Comparison of ENCODE assay signal across 8 cellular contexts in the genomic region with DNA sequence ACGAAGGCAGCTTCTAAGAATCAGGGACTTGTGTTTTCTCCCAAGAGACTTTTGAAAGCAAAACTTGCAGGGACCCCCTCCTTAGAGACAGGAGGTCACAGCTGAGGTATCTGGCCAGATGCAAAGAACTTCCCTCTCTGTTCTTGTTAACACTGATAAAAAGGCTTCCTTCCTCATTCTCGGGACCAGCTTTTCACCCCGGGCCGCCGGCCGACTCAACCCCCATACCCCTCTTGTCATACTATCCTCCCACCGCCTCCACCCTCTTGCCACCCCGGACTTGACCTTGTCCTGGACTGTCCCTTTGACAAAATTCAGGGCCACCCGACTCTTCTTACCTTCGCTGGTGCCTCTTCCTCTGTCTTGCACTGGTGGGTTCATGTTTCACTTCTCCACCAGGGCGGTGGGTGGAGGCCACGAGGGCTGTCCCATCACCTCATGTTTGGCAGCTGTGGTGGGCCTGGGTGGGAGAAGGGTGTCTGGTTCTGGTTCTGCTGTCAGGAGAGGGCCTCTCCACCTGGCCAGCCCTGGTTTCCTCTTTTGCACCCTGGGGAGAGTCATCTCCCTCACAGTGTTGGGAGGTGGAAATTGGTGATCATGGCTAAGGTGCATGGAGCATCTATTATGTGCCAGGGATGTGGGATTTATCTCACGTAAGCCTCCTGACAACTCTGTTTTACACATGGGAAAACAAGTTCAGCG. TPM values are rescaled to one million over a fixed set of nuclear protein-coding genes. Genes with fewer than 3 reads are reported as not detected.
DNase-seq lines count a peak whose midpoint lies in the region; ATAC-seq and TF ChIP-seq lines count a peak whose summit lies in the region.

No MANE protein-coding gene starts in this region.

- CTCF ChIA-PET in OCI-LY7 (lab: Charles Lee; ENCODE audit: unreplicated experiment): interaction anchor here (1.0 kb wide), 1 partner anchor 28 kb away, joined by 3 read pairs; no protein-coding TSS in a partner anchor

- no peak for TF ChIP-seq CTCF in OCI-LY7 (conservative IDR thresholded peaks at IDR 0.05; ENCODE audit: low read length)

- H3K36me3 ChIP-seq in OCI-LY7 (ENCODE audit: insufficient read depth, low read length): no peaks in the 10 kb centered on the region

- peaks cover 4% of the 10 kb centered on the region for H3K36me3 Mint-ChIP-seq in T-helper 2 cell treated with Interferon-gamma antibody and Interleukin-4, amounts not matched to agents 5 μg/mL and 100 μg/mL, for 36 hours (ENCODE audit: low read depth)

- H3K27ac Mint-ChIP-seq in T-helper 2 cell treated with Interferon-gamma antibody and Interleukin-4, amounts not matched to agents 5 μg/mL and 100 μg/mL, for 36 hours: peak overlapping the region; percentile 81

- DNase-seq in T-helper 2 cell treated with Interferon-gamma antibody and Interleukin-4, amounts not matched to agents 5 μg/mL and 100 μg/mL, for 36 hours (ENCODE audit: low spot score): no peak
- DNase-seq in T-helper 2 cell (no peak), OCI-LY7 (ENCODE audit: low spot score) (peak; percentile 87), posterior vena cava (ENCODE audit: low spot score) (peak; percentile 85), DMS153 treated with DMSO at 0.1 percent for 48 hours (lab: John Stamatoyannopoulos, UW; ENCODE audit: unreplicated experiment) (no peak), T1000 (lab: John Stamatoyannopoulos, UW) (no peak), SW480 (ENCODE audit: low spot score) (no peak)

- H2AFZ ChIP-seq in OCI-LY7 (ENCODE audit: low read length): peak overlapping the region; percentile 5; the same call in 1 of the 2 replicates

- intact Hi-C loops in OCI-LY7 (cut with micrococcal nuclease; ENCODE audit: unreplicated experiment): loop anchor here (2.0 kb wide), 1 partner anchor 27 kb away; no protein-coding TSS in a partner anchor
- intact Hi-C loops in posterior vena cava (cut with DNase I): no loop called here

- peak overlapping the region; percentile 81 for H3K4me2 ChIP-seq in OCI-LY7 (ENCODE audit: low read length)

- H3K9me3 ChIP-seq in OCI-LY7 (ENCODE audit: low read length): no peaks in the 10 kb centered on the region

- peak overlapping the region; percentile 40 for H3K4me3 ChIP-seq in OCI-LY7 (ENCODE audit: low read depth, low read length, poor library complexity, severe bottlenecking)

- BruUV-seq in OCI-LY7 (replicated peaks; lab: Mats Ljungman, UMichigan): no TSS peak

- H3K27ac ChIP-seq in OCI-LY7 (ENCODE audit: low read depth, low read length, poor library complexity, severe bottlenecking): peak overlapping the region; percentile 62

- no peaks in the 10 kb centered on the region for H3K9me2 ChIP-seq in OCI-LY7 (ENCODE audit: insufficient read depth, low read length)

- peaks cover 69% of the 10 kb centered on the region for H3K4me1 Mint-ChIP-seq in T-helper 2 cell treated with Interferon-gamma antibody and Interleukin-4, amounts not matched to agents 5 μg/mL and 100 μg/mL, for 36 hours (ENCODE audit: low read depth)

- H3K27me3 Mint-ChIP-seq in T-helper 2 cell treated with Interferon-gamma antibody and Interleukin-4, amounts not matched to agents 5 μg/mL and 100 μg/mL, for 36 hours (ENCODE audit: low read depth): no peaks in the 10 kb centered on the region

- no peaks in the 10 kb centered on the region for H3K9me3 Mint-ChIP-seq in T-helper 2 cell treated with Interferon-gamma antibody and Interleukin-4, amounts not matched to agents 5 μg/mL and 100 μg/mL, for 36 hours

- no peaks in the 10 kb centered on the region for H3K79me2 ChIP-seq in OCI-LY7 (ENCODE audit: insufficient read depth, low read depth, low read length)

- peak; percentile 57 for ATAC-seq in HG02798 (IDR thresholded peaks at IDR 0.05; ENCODE audit: poor library complexity, unreplicated experiment)

- H3K4me1 ChIP-seq in OCI-LY7 (ENCODE audit: insufficient read depth, low read length, poor library complexity, severe bottlenecking): peaks cover 57% of the 10 kb centered on the region

- POLR2A ChIA-PET in OCI-LY7 (lab: Charles Lee): interaction anchor here (0.7 to 2.6 kb wide), 5 partner anchors 11 to 170 kb away, joined by 3 to 16 read pairs (median 5); no protein-coding TSS in a partner anchor

- peak overlapping the region; percentile 58 for H3K4me3 Mint-ChIP-seq in T-helper 2 cell treated with Interferon-gamma antibody and Interleukin-4, amounts not matched to agents 5 μg/mL and 100 μg/mL, for 36 hours

- peaks cover 8% of the 10 kb centered on the region; the same call in 1 of the 2 replicates for H4K20me1 ChIP-seq in OCI-LY7 (ENCODE audit: insufficient read depth, low read length)

RNA-seq across cellular contexts. Expression of gene BHLHE40, which starts 32.5 kb away (rescaled TPM):
- 0.05 and 0.35 TPM in 2 replicates for total RNA-seq in OCI-LY7 (2014; rRNA removed; shearing (Covaris generic))
- 0.11 TPM in 1 of 2 replicates, not detected in the other for total RNA-seq in OCI-LY7 (2022)
- 10 to 100 TPM; 87.8 to 89.9 TPM for total RNA-seq in posterior vena cava

Comparison
In these comparisons a context has a peak if more than half of its experiments do, and no peak if none do; other contexts are left out.
1. DNase-seq: peak in OCI-LY7 (single experiment) and posterior vena cava (single experiment); none in T-helper 2 cell treated with Interferon-gamma antibody and Interleukin-4, amounts not matched to agents 5 μg/mL and 100 μg/mL, for 36 hours (single experiment), T-helper 2 cell (0 of 5), DMS153 treated with DMSO at 0.1 percent for 48 hours (single experiment), T1000 (single experiment) and SW480 (single experiment).
2. RNA of gene BHLHE40, which starts 32.5 kb away (total RNA-seq): 87.8 to 89.9 TPM in posterior vena cava; 0.05 to 0.35 TPM in OCI-LY7; every median in the first group is over 10 times any median in the second.